Comparison of ENCODE assay signal across 1 cellular context in genomic region chr3:39413691-39414420, GRCh38.
TF ChIP-seq lines count a peak whose summit lies in the region.

No MANE protein-coding gene starts in this region.

TF ChIP-seq in GM12878, 131 proteins besides CTCF, POLR2A, EP300 and RAD21 (continued from another document):
- TF ChIP-seq HSF1 (IDR thresholded peaks at IDR 0.05; ENCODE audit: low read depth, low read length) (no peak), BCL3 (IDR thresholded peaks at IDR 0.05; ENCODE audit: borderline replicate concordance, insufficient read depth, low read depth, low read length, poor library complexity, severe bottlenecking) (peak; percentile 26), POLR2AphosphoS5 (IDR thresholded peaks at IDR 0.05; ENCODE audit: low read length) (no peak)
